Comparison of ENCODE assay signal across 10 cellular contexts in the genomic region with DNA sequence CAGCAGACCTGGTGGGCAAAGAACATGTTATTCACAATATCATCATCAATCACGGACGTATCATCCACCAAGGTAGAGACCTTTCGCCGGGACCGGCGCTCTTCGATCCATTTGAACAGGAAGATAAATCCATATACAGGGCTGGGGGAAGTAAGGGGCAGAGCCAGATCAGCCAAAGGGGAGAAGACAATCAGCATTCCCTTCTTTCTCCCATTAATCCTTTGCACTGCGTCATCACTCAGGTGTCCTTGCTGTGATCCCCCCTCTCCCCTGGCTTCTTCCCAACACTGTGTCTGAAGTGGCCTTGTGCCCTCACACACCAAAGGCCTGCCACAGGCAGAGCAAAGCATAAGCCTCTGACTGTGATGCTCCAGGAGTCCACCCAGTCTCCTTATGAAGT. TPM values are rescaled to one million over a fixed set of nuclear protein-coding genes. Genes with fewer than 3 reads are reported as not detected.
DNase-seq lines count a peak whose midpoint lies in the region; ATAC-seq and TF ChIP-seq lines count a peak whose summit lies in the region.
"Had no signal": no experiment of that assay in that cellular context is flagged by ENCODE, and none has a peak within 500 bp of the region (broad histone marks: within the 10 kb centered on the region; RNA-seq: fewer than 3 reads in every experiment).

No MANE protein-coding gene starts in this region.

- peak overlapping the region; percentile 95 for H3K4me2 ChIP-seq in Karpas-422 (ENCODE audit: low read depth, low read length, poor library complexity, severe bottlenecking)

- H3K27me3 Mint-ChIP-seq in chondrocyte (ENCODE audit: low read depth) (no peaks in the 10 kb centered on the region), nephron (ENCODE audit: low read depth) (no peaks in the 10 kb centered on the region)

- H3K4me3 Mint-ChIP-seq in chondrocyte (ENCODE audit: unreplicated experiment) (peak overlapping the region; percentile 82), nephron (peak overlapping the region; percentile 92 to 96 (median 96))

- 0 out of 2 replicates have a peak, but pooled peaks cover 3% of the 10 kb centered on the region for H4K20me1 ChIP-seq in Karpas-422 (ENCODE audit: insufficient read depth, low read depth, low read length)

- H3K27ac Mint-ChIP-seq in chondrocyte (ENCODE audit: unreplicated experiment) (peak overlapping the region; percentile 90), nephron (peak overlapping the region; percentile 64 to 98 (median 88))

- H3K27ac ChIP-seq in Karpas-422 (ENCODE audit: low read length) = no peak overlapping the region

- H3K4me1 Mint-ChIP-seq in chondrocyte (ENCODE audit: low read depth) (peaks cover 33% of the 10 kb centered on the region), nephron (peaks cover 35% of the 10 kb centered on the region)

- H3K4me3 ChIP-seq in AG10803 (ENCODE audit: low read length) (peak overlapping the region; percentile 97), Karpas-422 (ENCODE audit: low read length) (peak overlapping the region; percentile 99; the same call in 1 of the 2 replicates), BE2C (ENCODE audit: low read depth, low read length) (no peak overlapping the region)

- H2AFZ ChIP-seq in Karpas-422 (ENCODE audit: low read length) = no peak overlapping the region

- TF ChIP-seq CTCF in AG10803 (conservative IDR thresholded peaks at IDR 0.05; ENCODE audit: low read length) (no peak), chondrocyte (IDR thresholded peaks at IDR 0.05) (no peak), nephron (IDR thresholded peaks at IDR 0.05; ENCODE audit: unreplicated experiment in 3 of 3) (no peak), BE2C (IDR thresholded peaks at IDR 0.05; ENCODE audit: low read depth, low read length) (no peak)

- H3K9me2 ChIP-seq in Karpas-422 (replicated peaks; ENCODE audit: insufficient read depth, low read length) = no peaks in the 10 kb centered on the region

- H3K36me3 ChIP-seq in Karpas-422 (ENCODE audit: insufficient read depth, low read length) (peaks cover 13% of the 10 kb centered on the region; the same call in 1 of the 2 replicates), BE2C (peaks cover 4% of the 10 kb centered on the region)
- H3K36me3 ChIP-seq: ovary had no signal

- H3K9ac ChIP-seq in Karpas-422 (ENCODE audit: low read length) = peak overlapping the region; percentile 98

- H3K36me3 Mint-ChIP-seq in chondrocyte (ENCODE audit: low read depth) = peaks cover 23% of the 10 kb centered on the region
- H3K36me3 Mint-ChIP-seq in nephron (ENCODE audit: low read depth) = peaks cover 33% of the 10 kb centered on the region

- no peaks in the 10 kb centered on the region for H3K9me3 Mint-ChIP-seq in chondrocyte (ENCODE audit: low read depth)
- H3K9me3 Mint-ChIP-seq in nephron = no peaks in the 10 kb centered on the region

- H3K27me3 ChIP-seq in Karpas-422 (ENCODE audit: low read length) (no peaks in the 10 kb centered on the region), BE2C (no peaks in the 10 kb centered on the region)
- H3K27me3 ChIP-seq: ovary had no signal

- DNase-seq in AG10803 (ENCODE audit: low read depth) (no peak), Karpas-422 (no peak), chondrocyte (ENCODE audit: low spot score) (peak; percentile 27), BE2C (no peak), EL (no peak), GOT3 (lab: John Stamatoyannopoulos, UW) (no peak)
- DNase-seq: NCI-H345 had no signal

- peaks cover 29% of the 10 kb centered on the region for H3K4me1 ChIP-seq in Karpas-422 (ENCODE audit: low read length)
- H3K4me1 ChIP-seq in BE2C = peaks cover 4% of the 10 kb centered on the region; the same call in 1 of the 2 replicates

- ATAC-seq in GM18519 (IDR thresholded peaks at IDR 0.05; ENCODE audit: low FRiP score, unreplicated experiment) = no peak

- H3K9me3 ChIP-seq in Karpas-422 (ENCODE audit: low read length) = no peaks in the 10 kb centered on the region
- H3K9me3 ChIP-seq in BE2C = no peaks in the 10 kb centered on the region
- H3K9me3 ChIP-seq: ovary had no signal

- H3K79me2 ChIP-seq in Karpas-422 (ENCODE audit: low read length) = peaks cover 23% of the 10 kb centered on the region

RNA-seq across cellular contexts. Expression of a gene that starts 1.3 kb away (rescaled TPM):
- 45.4 and 91.1 TPM in 2 replicates for total RNA-seq in Karpas-422 (2014; rRNA removed; shearing (Covaris generic); ENCODE audit: low replicate concordance)
- 82.1 to 85.4 TPM (median 84.3 TPM) in 3 replicates for total RNA-seq in chondrocyte
- polyA plus RNA-seq in BE2C (2012; ENCODE audit: insufficient read depth, insufficient read length, low read depth) = 132 TPM

RNA-seq across cellular contexts. Expression of a gene that starts 2.0 kb away (rescaled TPM):
- total RNA-seq in Karpas-422 (2014; rRNA removed; shearing (Covaris generic); ENCODE audit: low replicate concordance) = 5.1 and 9.5 TPM in 2 replicates
- total RNA-seq in chondrocyte = 5.1 to 7.1 TPM (median 5.5 TPM) in 3 replicates
- polyA plus RNA-seq in BE2C (2012; ENCODE audit: insufficient read depth, insufficient read length, low read depth) = 1.3 TPM

RNA-seq across cellular contexts. Expression of a gene that starts 36.4 kb away (rescaled TPM):
- 0.11 TPM in 1 of 2 replicates, not detected in the other for total RNA-seq in Karpas-422 (2014; rRNA removed; shearing (Covaris generic); ENCODE audit: low replicate concordance)
- 0.17 TPM in 1 of 3 replicates, not detected in the others for total RNA-seq in chondrocyte
- polyA plus RNA-seq in BE2C (2012; ENCODE audit: insufficient read depth, insufficient read length, low read depth) = 19.0 TPM

RNA-seq across cellular contexts. Expression of a gene that starts 45.4 kb away (rescaled TPM):
- 0.65 TPM in 1 of 2 replicates, not detected in the other for total RNA-seq in Karpas-422 (2014; rRNA removed; shearing (Covaris generic); ENCODE audit: low replicate concordance)
- total RNA-seq in chondrocyte = 3.3 to 13.7 TPM (median 12.7 TPM) in 3 replicates
- 0.83 TPM for polyA plus RNA-seq in BE2C (2012; ENCODE audit: insufficient read depth, insufficient read length, low read depth)

RNA-seq across cellular contexts. Expression of a gene that starts 46.9 kb away (rescaled TPM):
- 44.2 and 70.1 TPM in 2 replicates for total RNA-seq in Karpas-422 (2014; rRNA removed; shearing (Covaris generic); ENCODE audit: low replicate concordance)
- 97.6 to 121 TPM (median 101 TPM) in 3 replicates for total RNA-seq in chondrocyte
- 58.7 TPM for polyA plus RNA-seq in BE2C (2012; ENCODE audit: insufficient read depth, insufficient read length, low read depth)
